Comparison of ENCODE assay signal across 1 cellular context in genomic region chr1:54096491-54097235, GRCh38.
TF ChIP-seq lines count a peak whose summit lies in the region.

No MANE protein-coding gene starts in this region.

TF ChIP-seq in K562, 482 proteins besides CTCF, POLR2A, EP300 and RAD21:
- TF ChIP-seq SAFB (IDR thresholded peaks at IDR 0.05; ENCODE audit: borderline replicate concordance, low read depth, low read length) (no peak), E4F1 (CRISPR knock-in tag; IDR thresholded peaks at IDR 0.05; ENCODE audit: borderline replicate concordance) (no peak), NCOA6 (IDR thresholded peaks at IDR 0.05) (no peak), ZNF277 (CRISPR knock-in tag; IDR thresholded peaks at IDR 0.05; ENCODE audit: borderline replicate concordance) (no peak), USF1 (CRISPR knock-in tag; IDR thresholded peaks at IDR 0.05) (no peak), XRCC3 (IDR thresholded peaks at IDR 0.05) (no peak), ZNF449 (CRISPR knock-in tag; IDR thresholded peaks at IDR 0.05) (no peak), KAT8 (IDR thresholded peaks at IDR 0.05; ENCODE audit: low read depth) (no peak), KAT2B (IDR thresholded peaks at IDR 0.05; ENCODE audit: low read depth, low read length) (no peak), MAX (CRISPR knock-in tag; IDR thresholded peaks at IDR 0.05) (no peak), ZNF274 (IDR thresholded peaks at IDR 0.05; ENCODE audit: borderline replicate concordance, low read depth, low read length) (no peak), SPI1 (IDR thresholded peaks at IDR 0.05; ENCODE audit: borderline replicate concordance, low read depth, low read length) (peak; percentile 62; the same call in 1 of the 2 replicates), MYNN (IDR thresholded peaks at IDR 0.05) (no peak), MYNN (CRISPR knock-in tag; IDR thresholded peaks at IDR 0.05) (no peak), PHF8 (IDR thresholded peaks at IDR 0.05; ENCODE audit: borderline replicate concordance, low read length) (no peak), FOXK1 (CRISPR knock-in tag; IDR thresholded peaks at IDR 0.05; ENCODE audit: borderline replicate concordance) (no peak), HMGN3 (IDR thresholded peaks at IDR 0.05; ENCODE audit: borderline replicate concordance, extremely low read depth, insufficient read length, low read depth, low read length) (no peak), MCM5 (IDR thresholded peaks at IDR 0.05; ENCODE audit: low read depth) (no peak), PRDM10 (IDR thresholded peaks at IDR 0.05; ENCODE audit: partially characterized antibody) (peak; percentile 80), HDGF (IDR thresholded peaks at IDR 0.05) (no peak), ZBTB8A (IDR thresholded peaks at IDR 0.05; ENCODE audit: partially characterized antibody) (no peak), GMEB1 (CRISPR knock-in tag; IDR thresholded peaks at IDR 0.05) (no peak), ZBTB33 (CRISPR knock-in tag; IDR thresholded peaks at IDR 0.05) (peak; percentile 72), GTF2F1 (IDR thresholded peaks at IDR 0.05; ENCODE audit: low read depth, low read length) (no peak), MEF2A (IDR thresholded peaks at IDR 0.05; ENCODE audit: control insufficient read depth, low read depth, low read length) (no peak), ZBTB5 (IDR thresholded peaks at IDR 0.05) (no peak)
